In genomic region chr6:131268303-131268702, GRCh38 we compare ENCODE assay signal across 35 cellular contexts.
"Had no signal": no experiment of that assay in that cellular context is flagged by ENCODE, and none has a peak within 500 bp of the region (broad histone marks: within the 10 kb centered on the region; RNA-seq: fewer than 3 reads in every experiment).

No MANE protein-coding gene starts in this region.

- DNase-seq: activated B cell treated with CpG ODN at 0.5 μM for 24 hours; activated CD4-positive, alpha-beta T cell treated with anti-CD3 and anti-CD28 coated beads for 48 hours; activated CD4-positive, alpha-beta T cell treated with anti-CD3 and anti-CD28 coated beads, Interleukin-2, amount 50 U/mL, for 1 hour; activated CD4-positive, alpha-beta T cell treated with anti-CD3 and anti-CD28 coated beads, Interleukin-2, amount 50 U/mL, for 48 hours; activated CD8-positive, alpha-beta memory T cell treated with anti-CD3 and anti-CD28 coated beads for 24 hours; activated CD8-positive, alpha-beta T cell treated with anti-CD3 and anti-CD28 coated beads for 36 hours; activated gamma-delta T cell; activated naive CD4-positive, alpha-beta T cell treated with anti-CD3 and anti-CD28 coated beads, Interleukin-2, amount 50 U/mL, for 16 hours; activated naive CD4-positive, alpha-beta T cell treated with Interleukin-2 at 50 U/mL for 16 hours; activated naive CD8-positive, alpha-beta T cell treated with anti-CD3 and anti-CD28 coated beads for 36 hours; activated naive CD8-positive, alpha-beta T cell treated with anti-CD3 and anti-CD28 coated beads, Interleukin-2, amount 50 U/mL, for 24 hours; activated T-cell treated with anti-CD3 and anti-CD28 coated beads, Interleukin-2, amount 50 U/mL, for 72 hours; adrenal gland; amygdala; aorta; body of pancreas; central memory CD4-positive, alpha-beta T cell; cerebellar nuclear complex; colonic mucosa; effector CD8-positive, alpha-beta T cell; esophagus squamous epithelium; foreskin melanocyte; head of caudate nucleus; T-helper 1 cell; T-helper 17 cell; T1000; WERI-Rb-1 had no signal

- H3K4me1 Mint-ChIP-seq: activated B cell treated with CpG ODN at 0.5 μM for 24 hours had no signal

- H3K27me3 Mint-ChIP-seq: activated B cell treated with CpG ODN at 0.5 μM for 24 hours; activated CD8-positive, alpha-beta T cell treated with anti-CD3 and anti-CD28 coated beads for 36 hours; activated naive CD8-positive, alpha-beta T cell treated with anti-CD3 and anti-CD28 coated beads for 36 hours; activated naive CD8-positive, alpha-beta T cell treated with anti-CD3 and anti-CD28 coated beads, Interleukin-2, amount 50 U/mL, for 24 hours; T-helper 17 cell had no signal

- H3K4me1 ChIP-seq: adrenal gland, breast epithelium, colonic mucosa, esophagus squamous epithelium, gastroesophageal sphincter had no signal

- H3K36me3 ChIP-seq: breast epithelium, cardiac muscle cell, colonic mucosa, WERI-Rb-1 had no signal

- H3K27me3 ChIP-seq: adrenal gland, body of pancreas, breast epithelium, cardiac muscle cell, colonic mucosa, esophagus squamous epithelium, gastroesophageal sphincter had no signal

- H3K9me3 ChIP-seq: adrenal gland, body of pancreas, colonic mucosa, gastroesophageal sphincter had no signal

- ATAC-seq: activated CD4-positive, CD25-positive, alpha-beta regulatory T cell treated with anti-CD3 and anti-CD28 coated beads, Interleukin-2, amount 50 U/mL, for 24 hours; activated CD8-positive, alpha-beta T cell treated with anti-CD3 and anti-CD28 coated beads for 36 hours; activated naive CD8-positive, alpha-beta T cell treated with anti-CD3 and anti-CD28 coated beads, Interleukin-2, amount 50 U/mL, for 24 hours; activated T-cell treated with anti-CD3 and anti-CD28 coated beads, Interleukin-2, amount 50 U/mL, for 72 hours; body of pancreas; gastroesophageal sphincter; T-helper 17 cell had no signal

- H3K4me3 Mint-ChIP-seq: activated B cell treated with CpG ODN at 0.5 μM for 24 hours; activated CD8-positive, alpha-beta T cell treated with anti-CD3 and anti-CD28 coated beads for 36 hours; activated naive CD8-positive, alpha-beta T cell treated with anti-CD3 and anti-CD28 coated beads for 36 hours; activated naive CD8-positive, alpha-beta T cell treated with anti-CD3 and anti-CD28 coated beads, Interleukin-2, amount 50 U/mL, for 24 hours; activated T-cell treated with anti-CD3 and anti-CD28 coated beads, Interleukin-2, amount 50 U/mL, for 72 hours; T-helper 17 cell; T-helper 2 cell treated with Interferon-gamma antibody and Interleukin-4, amounts not matched to agents 5 μg/mL and 100 μg/mL, for 36 hours had no signal

- H3K27ac ChIP-seq: adrenal gland, body of pancreas, breast epithelium, cardiac muscle cell, colonic mucosa, epithelial cell of prostate, esophagus squamous epithelium, gastroesophageal sphincter, WERI-Rb-1 had no signal

- H3K27ac Mint-ChIP-seq: activated B cell treated with CpG ODN at 0.5 μM for 24 hours; activated CD8-positive, alpha-beta T cell treated with anti-CD3 and anti-CD28 coated beads for 36 hours; activated naive CD8-positive, alpha-beta T cell treated with anti-CD3 and anti-CD28 coated beads, Interleukin-2, amount 50 U/mL, for 24 hours; activated T-cell treated with anti-CD3 and anti-CD28 coated beads, Interleukin-2, amount 50 U/mL, for 72 hours; T-helper 2 cell treated with Interferon-gamma antibody and Interleukin-4, amounts not matched to agents 5 μg/mL and 100 μg/mL, for 36 hours had no signal

- H3K4me3 ChIP-seq: adrenal gland, body of pancreas, breast epithelium, cardiac muscle cell, colonic mucosa, esophagus squamous epithelium, gastroesophageal sphincter had no signal

- FAIRE-seq: endometrium, endothelial cell of umbilical vein had no signal
